13 cellular contexts compared by ENCODE assay signal in genomic region chr10:26357203-26357602, GRCh38.
A peak's percentile ranks its signal among the peaks of the same experiment; 100 is the strongest.
DNase-seq lines count a peak whose midpoint lies in the region; ATAC-seq and TF ChIP-seq lines count a peak whose summit lies in the region.
"Had no signal": no experiment of that assay in that cellular context is flagged by ENCODE, and none has a peak within 500 bp of the region (broad histone marks: within the 10 kb centered on the region; RNA-seq: fewer than 3 reads in every experiment).

No MANE protein-coding gene starts in this region.

- peaks cover 2% of the 10 kb centered on the region for H3K9me3 Mint-ChIP-seq in stimulated activated memory B cell treated with anti-CD40 and anti-IgM and Interleukin-4, amounts not matched to agents 10 μg/mL and 1 μg/mL and 100 μg/mL, for 72 hours

- H3K36me3 Mint-ChIP-seq in stimulated activated memory B cell treated with anti-CD40 and anti-IgM and Interleukin-4, amounts not matched to agents 10 μg/mL and 1 μg/mL and 100 μg/mL, for 72 hours = no peaks in the 10 kb centered on the region

- ATAC-seq in GM18508 (IDR thresholded peaks at IDR 0.05; ENCODE audit: insufficient read depth, unreplicated experiment) (peak; percentile 92), GM21619 (IDR thresholded peaks at IDR 0.05; ENCODE audit: unreplicated experiment) (peak; percentile 76), HG03280 (IDR thresholded peaks at IDR 0.05; ENCODE audit: unreplicated experiment) (peak; percentile 59), right lobe of liver (no peak)
- no peak for ATAC-seq in stimulated activated memory B cell treated with anti-CD40 and anti-IgM and Interleukin-4, amounts not matched to agents 10 μg/mL and 1 μg/mL and 100 μg/mL, for 72 hours

- H3K4me1 Mint-ChIP-seq in stimulated activated memory B cell treated with anti-CD40 and anti-IgM and Interleukin-4, amounts not matched to agents 10 μg/mL and 1 μg/mL and 100 μg/mL, for 72 hours = peaks cover 6% of the 10 kb centered on the region

- H3K27me3 Mint-ChIP-seq in stimulated activated memory B cell treated with anti-CD40 and anti-IgM and Interleukin-4, amounts not matched to agents 10 μg/mL and 1 μg/mL and 100 μg/mL, for 72 hours = peaks cover 22% of the 10 kb centered on the region

- H3K9me3 ChIP-seq in right lobe of liver = no peaks in the 10 kb centered on the region
- H3K9me3 ChIP-seq: SJSA1 had no signal

- H3K36me3 ChIP-seq in right lobe of liver = no peaks in the 10 kb centered on the region
- H3K36me3 ChIP-seq: SJSA1 had no signal

- TF ChIP-seq POLR2A in right lobe of liver (IDR thresholded peaks at IDR 0.05) = no peak

- H3K27me3 ChIP-seq in right lobe of liver = no peaks in the 10 kb centered on the region
- H3K27me3 ChIP-seq: SJSA1 had no signal

- H3K27ac Mint-ChIP-seq in stimulated activated memory B cell treated with anti-CD40 and anti-IgM and Interleukin-4, amounts not matched to agents 10 μg/mL and 1 μg/mL and 100 μg/mL, for 72 hours = no peak overlapping the region

- H3K4me1 ChIP-seq in right lobe of liver = no peaks in the 10 kb centered on the region
- H3K4me1 ChIP-seq: SJSA1 had no signal

- intact Hi-C loops in right lobe of liver (cut with DNase I) = no loop called here

- no peak overlapping the region for H3K4me3 ChIP-seq in GM12865 (ENCODE audit: low read depth, low read length)
- H3K4me3 ChIP-seq in right lobe of liver = no peak overlapping the region
- H3K4me3 ChIP-seq: lung, SJSA1 had no signal

- TF ChIP-seq CTCF in GM12865 (IDR thresholded peaks at IDR 0.05; ENCODE audit: insufficient read depth, low read depth, low read length, missing control alignments) = no peak
- TF ChIP-seq CTCF in right lobe of liver (IDR thresholded peaks at IDR 0.05) = no peak

- DNase-seq in GM12865 (ENCODE audit: low read depth) (peak; percentile 54), hypothalamus (lab: John Stamatoyannopoulos, UW) (no peak), right lobe of liver (no peak)
- DNase-seq in NK-92 treated with Interleukin-12 subunit alpha and Interleukin-12 subunit beta, amount 100 ng/mL, for 24 hours (lab: John Stamatoyannopoulos, UW) = no peak
- DNase-seq: amygdala, C1 segment of cervical spinal cord, EL had no signal

- no peak overlapping the region for H3K4me3 Mint-ChIP-seq in stimulated activated memory B cell treated with anti-CD40 and anti-IgM and Interleukin-4, amounts not matched to agents 10 μg/mL and 1 μg/mL and 100 μg/mL, for 72 hours

- WGBS in right lobe of liver (ENCODE audit: insufficient coverage, low coverage, low lambda C conversion rate, missing lambda C conversion rate) = 11% methylated on average over 1 of the region's 1 CpG

- no peak overlapping the region for H3K27ac ChIP-seq in right lobe of liver
- H3K27ac ChIP-seq: SJSA1 had no signal

Comparison
In these comparisons a context has a peak if more than half of its experiments do, and no peak if none do; other contexts are left out.
1. ATAC-seq: peak in GM18508 (single experiment), GM21619 (single experiment) and HG03280 (single experiment); none in stimulated activated memory B cell treated with anti-CD40 and anti-IgM and Interleukin-4, amounts not matched to agents 10 μg/mL and 1 μg/mL and 100 μg/mL, for 72 hours (single experiment) and right lobe of liver (0 of 4).